8 cellular contexts compared by ENCODE assay signal in genomic region chrX:138026211-138026610, GRCh38.
DNase-seq lines count a peak whose midpoint lies in the region; ATAC-seq, FAIRE-seq and TF ChIP-seq lines count a peak whose summit lies in the region.

No MANE protein-coding gene starts in this region.

- no peaks in the 10 kb centered on the region for H3K4me1 ChIP-seq in pancreas

- no peak overlapping the region for H3K4me3 Mint-ChIP-seq in effector memory CD8-positive, alpha-beta T cell

- peak; percentile 49 for TF ChIP-seq CTCF in WERI-Rb-1 (IDR thresholded peaks at IDR 0.05; ENCODE audit: low read depth, low read length)
- TF ChIP-seq CTCF in pancreas (IDR thresholded peaks at IDR 0.05) = peak; percentile 10 to 40 (median 31)

- no peak for DNase-seq in WERI-Rb-1
- no peak for DNase-seq in pancreas
- DNase-seq in effector memory CD8-positive, alpha-beta T cell = no peak
- DNase-seq in HPDE6-E6E7 (ENCODE audit: extremely low spot score) = no peak
- no peak for DNase-seq in stimulated activated naive CD8-positive, alpha-beta T cell treated with anti-CD3 and anti-CD28 coated beads, Interleukin-15, Interleukin-2, amounts not matched to agents 100 U/mL and 50 U/mL, for 24 hours

- no peak overlapping the region for H3K27ac Mint-ChIP-seq in effector memory CD8-positive, alpha-beta T cell

- H3K36me3 Mint-ChIP-seq in effector memory CD8-positive, alpha-beta T cell (ENCODE audit: insufficient read depth) = no peaks in the 10 kb centered on the region

- H3K27me3 ChIP-seq in WERI-Rb-1 (ENCODE audit: insufficient read depth, low read depth, severe bottlenecking) = peaks cover 33% of the 10 kb centered on the region
- peaks cover 0 to 24% (median 0%) of the 10 kb centered on the region in 4 donors for H3K27me3 ChIP-seq in pancreas

- peak; percentile 67 for ATAC-seq in GM18517 (IDR thresholded peaks at IDR 0.05; ENCODE audit: unreplicated experiment)
- peak; percentile 68 for ATAC-seq in HG03175 (IDR thresholded peaks at IDR 0.05; ENCODE audit: unreplicated experiment)
- peak in 3 of 4 donors; percentile 47 to 62 (median 58) for ATAC-seq in pancreas
- ATAC-seq in effector memory CD8-positive, alpha-beta T cell (replicated peaks) = no peak
- ATAC-seq in stimulated activated naive CD8-positive, alpha-beta T cell treated with anti-CD3 and anti-CD28 coated beads, Interleukin-15, Interleukin-2, amounts not matched to agents 100 U/mL and 50 U/mL, for 24 hours = no peak
- no peak for ATAC-seq in GM19452 (IDR thresholded peaks at IDR 0.05; ENCODE audit: unreplicated experiment)

- H3K9me3 ChIP-seq in WERI-Rb-1 (ENCODE audit: severe bottlenecking) = no peaks in the 10 kb centered on the region
- no peaks in the 10 kb centered on the region for H3K9me3 ChIP-seq in pancreas

- WGBS in pancreas, 2 donors = 73 to 81% methylated on average over 1 of the region's 1 CpG

- H3K27me3 Mint-ChIP-seq in effector memory CD8-positive, alpha-beta T cell = no peaks in the 10 kb centered on the region

- FAIRE-seq in pancreas (lab: Jason Lieb, UNC) = no peak

- peaks cover 0 to 2% of the 10 kb centered on the region in 2 donors for H3K9me3 Mint-ChIP-seq in effector memory CD8-positive, alpha-beta T cell

- H3K27ac ChIP-seq in WERI-Rb-1 (no peak overlapping the region), pancreas (no peak overlapping the region)

- H3K4me1 Mint-ChIP-seq in effector memory CD8-positive, alpha-beta T cell (ENCODE audit: low read depth in 2 of 2) = no peaks in the 10 kb centered on the region

- H3K4me3 ChIP-seq in WERI-Rb-1 (ENCODE audit: low read depth, low read length) (no peak overlapping the region), pancreas (no peak overlapping the region)

- H3K36me3 ChIP-seq in WERI-Rb-1 = no peaks in the 10 kb centered on the region
- H3K36me3 ChIP-seq in pancreas = no peaks in the 10 kb centered on the region

- intact Hi-C loops in pancreas (cut with DNase I) = no loop called here

Comparison
In these comparisons a context has a peak if more than half of its experiments do, and no peak if none do; other contexts are left out.
1. ATAC-seq: peak in GM18517 (single experiment), HG03175 (single experiment) and pancreas (3 of 4); none in effector memory CD8-positive, alpha-beta T cell (single experiment), stimulated activated naive CD8-positive, alpha-beta T cell treated with anti-CD3 and anti-CD28 coated beads, Interleukin-15, Interleukin-2, amounts not matched to agents 100 U/mL and 50 U/mL, for 24 hours (single experiment) and GM19452 (single experiment).